Comparison of ENCODE assay signal across 1 cellular context in genomic region chr19:8307965-8308866, GRCh38.
TF ChIP-seq lines count a peak whose summit lies in the region.

Gene CD320, minus strand, starts transcription at chr19:8308358. Its CDS starts 68 bp downstream, at chr19:8308290.

TF ChIP-seq in HepG2, 621 proteins besides CTCF, POLR2A, EP300 and RAD21 (continued from another document and continues in another):
- TF ChIP-seq ZNF407 (CRISPR knock-in tag; IDR thresholded peaks at IDR 0.05; ENCODE audit: not compliant biosample characterization) (peak; percentile 89), ZNF280D (CRISPR knock-in tag; IDR thresholded peaks at IDR 0.05) (peak; percentile 96), ZNF83 (CRISPR knock-in tag; IDR thresholded peaks at IDR 0.05; ENCODE audit: borderline replicate concordance) (0 out of 2 replicates have a peak, but pooled peaks have one; percentile 48), ASH2L (IDR thresholded peaks at IDR 0.05; ENCODE audit: insufficient read length, low read depth, low read length) (peak; percentile 81), ZNF101 (CRISPR knock-in tag; IDR thresholded peaks at IDR 0.05; ENCODE audit: borderline replicate concordance, low read depth) (no peak; the same call in 1 of the 2 replicates), ZNF441 (CRISPR knock-in tag; IDR thresholded peaks at IDR 0.05; ENCODE audit: borderline replicate concordance) (peak; percentile 87; the same call in 1 of the 2 replicates), RFX1 (IDR thresholded peaks at IDR 0.05) (no peak), MYC (CRISPR knock-in tag; IDR thresholded peaks at IDR 0.05; ENCODE audit: borderline replicate concordance) (peak; percentile 98), RBM39 (IDR thresholded peaks at IDR 0.05; ENCODE audit: low read depth, low read length, poor library complexity, severe bottlenecking) (peak; percentile 68), ZNF33B (CRISPR knock-in tag; IDR thresholded peaks at IDR 0.05) (0 out of 2 replicates have a peak, but pooled peaks have one; percentile 85), NONO (IDR thresholded peaks at IDR 0.05) (no peak), NONO (CRISPR knock-in tag; conservative IDR thresholded peaks at IDR 0.05) (peak; percentile 86), ZKSCAN1 (IDR thresholded peaks at IDR 0.05; ENCODE audit: low read length) (peak; percentile 92), POLR2AphosphoS2 (IDR thresholded peaks at IDR 0.05; ENCODE audit: low read depth, low read length) (no peak), FOXC1 (CRISPR knock-in tag; IDR thresholded peaks at IDR 0.05; ENCODE audit: borderline replicate concordance) (peak; percentile 99), TFDP2 (CRISPR knock-in tag; IDR thresholded peaks at IDR 0.05) (peak; percentile 96), ZNF138 (CRISPR knock-in tag; IDR thresholded peaks at IDR 0.05; ENCODE audit: low read depth) (peak; percentile 86; the same call in 1 of the 2 replicates), NFATC3 (CRISPR knock-in tag; IDR thresholded peaks at IDR 0.05) (no peak), SKIL (CRISPR knock-in tag; IDR thresholded peaks at IDR 0.05; ENCODE audit: borderline replicate concordance) (peak; percentile 10; the same call in 1 of the 2 replicates), KAT7 (CRISPR knock-in tag; IDR thresholded peaks at IDR 0.05; ENCODE audit: borderline replicate concordance) (peak; percentile 72; the same call in 1 of the 2 replicates), ZC3H4 (CRISPR knock-in tag; IDR thresholded peaks at IDR 0.05; ENCODE audit: borderline replicate concordance) (no peak), ZNF703 (CRISPR knock-in tag; IDR thresholded peaks at IDR 0.05; ENCODE audit: borderline replicate concordance) (peak; percentile 81), GFI1 (CRISPR knock-in tag; IDR thresholded peaks at IDR 0.05; ENCODE audit: borderline replicate concordance) (peak; percentile 84), CEBPZ (IDR thresholded peaks at IDR 0.05; ENCODE audit: low read length) (no peak), TMF1 (CRISPR knock-in tag; IDR thresholded peaks at IDR 0.05; ENCODE audit: low read depth) (no peak), YEATS2 (CRISPR knock-in tag; IDR thresholded peaks at IDR 0.05; ENCODE audit: borderline replicate concordance) (peak; percentile 84), FOSL2 (CRISPR knock-in tag; IDR thresholded peaks at IDR 0.05) (peak; percentile 44), ZBTB20 (CRISPR knock-in tag; IDR thresholded peaks at IDR 0.05; ENCODE audit: borderline replicate concordance, low read depth) (peak; percentile 90), NFE2L1 (CRISPR knock-in tag; IDR thresholded peaks at IDR 0.05; ENCODE audit: borderline replicate concordance) (peak; percentile 25; the same call in 1 of the 2 replicates), ZNF503 (CRISPR knock-in tag; IDR thresholded peaks at IDR 0.05) (peak; percentile 75), SP4 (CRISPR knock-in tag; IDR thresholded peaks at IDR 0.05) (peak; percentile 85), GTF2F1 (IDR thresholded peaks at IDR 0.05; ENCODE audit: low read length) (no peak), RFXANK (CRISPR knock-in tag; IDR thresholded peaks at IDR 0.05) (no peak), NPAS2 (CRISPR knock-in tag; IDR thresholded peaks at IDR 0.05; ENCODE audit: borderline replicate concordance) (no peak), FOXP4 (CRISPR knock-in tag; IDR thresholded peaks at IDR 0.05) (peak; percentile 29; the same call in 1 of the 2 replicates)
